ENCODE assay signal across 13 cellular contexts in the genomic region with DNA sequence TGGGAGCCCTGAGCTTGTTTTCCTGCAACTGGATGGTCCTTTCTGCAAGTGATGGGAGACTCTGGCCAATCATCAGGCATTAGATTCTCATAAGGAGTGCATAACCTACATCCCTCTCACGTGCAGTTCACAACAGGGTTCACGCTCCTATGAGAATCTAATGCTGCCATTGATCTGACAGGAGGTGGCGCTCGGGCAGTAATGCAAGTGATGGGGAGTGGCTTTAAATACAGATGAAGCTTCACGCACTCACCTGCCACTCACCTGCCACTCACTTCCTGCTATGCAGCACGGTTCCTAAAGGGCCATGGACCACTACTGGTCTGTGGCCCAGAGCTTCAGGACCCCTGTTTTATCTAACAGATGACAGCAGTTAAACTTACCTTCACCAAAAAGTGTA. TPM values are rescaled to one million over a fixed set of nuclear protein-coding genes. Genes with fewer than 3 reads are reported as not detected.
A peak's percentile ranks its signal among the peaks of the same experiment; 100 is the strongest.
DNase-seq lines count a peak whose midpoint lies in the region; ATAC-seq, FAIRE-seq and TF ChIP-seq lines count a peak whose summit lies in the region.
"Had no signal": no experiment of that assay in that cellular context is flagged by ENCODE, and none has a peak within 500 bp of the region (broad histone marks: within the 10 kb centered on the region; RNA-seq: fewer than 3 reads in every experiment).

No MANE protein-coding gene starts in this region.

- TF ChIP-seq CTCF in OCI-LY3 (IDR thresholded peaks at IDR 0.05; ENCODE audit: low read depth, low read length), result peak; percentile 54
- TF ChIP-seq CTCF in keratinocyte (optimal IDR thresholded peaks at IDR 0.05 in 1 of 3, IDR thresholded peaks at IDR 0.05 in 1 of 3, conservative IDR thresholded peaks at IDR 0.05 in 1 of 3; ENCODE audit: extremely low read depth in 1 of 3, insufficient read depth in 2 of 3, low read length in 3 of 3), result peak in 2 of 3 experiments; percentile 21 to 28
- TF ChIP-seq CTCF in progenitor cell of endocrine pancreas (IDR thresholded peaks at IDR 0.05; ENCODE audit: unreplicated experiment), result no peak

- peaks cover 24% of the 10 kb centered on the region for H3K36me3 Mint-ChIP-seq in activated T-cell treated with anti-CD3 and anti-CD28 coated beads, Interleukin-2, amount 50 U/mL, for 24 hours (ENCODE audit: low read depth)
- H3K36me3 Mint-ChIP-seq in progenitor cell of endocrine pancreas (ENCODE audit: insufficient read depth), result peaks cover 9% of the 10 kb centered on the region

- H3K4me3 ChIP-seq in OCI-LY3 (ENCODE audit: low read length) (no peak overlapping the region), keratinocyte (ENCODE audit: control insufficient read depth in 2 of 3, extremely low read depth in 1 of 3, insufficient read depth in 2 of 3, low read depth in 1 of 3, low read length in 3 of 3) (no peak overlapping the region)
- H3K4me3 ChIP-seq: gastroesophageal sphincter had no signal

- no peak for ATAC-seq in GM19351 (IDR thresholded peaks at IDR 0.05; ENCODE audit: unreplicated experiment)
- ATAC-seq: gastroesophageal sphincter, Panc1 had no signal

- H3K9ac ChIP-seq in OCI-LY3 (ENCODE audit: low read length) (no peak overlapping the region), keratinocyte (ENCODE audit: control insufficient read depth, extremely low read depth, insufficient read depth, low read length) (no peak overlapping the region)

- H3K9me1 ChIP-seq in keratinocyte (ENCODE audit: control insufficient read depth, extremely low read depth, insufficient read depth, low read length), result no peaks in the 10 kb centered on the region

- H3K27me3 Mint-ChIP-seq in activated T-cell treated with anti-CD3 and anti-CD28 coated beads, Interleukin-2, amount 50 U/mL, for 24 hours, result no peaks in the 10 kb centered on the region
- H3K27me3 Mint-ChIP-seq in progenitor cell of endocrine pancreas, result no peaks in the 10 kb centered on the region
- H3K27me3 Mint-ChIP-seq: activated B cell treated with CpG ODN at 0.5 μM for 24 hours had no signal

- H3K9me3 ChIP-seq in OCI-LY3 (ENCODE audit: insufficient read depth, low read length) (no peaks in the 10 kb centered on the region), keratinocyte (ENCODE audit: control insufficient read depth, low read depth, low read length) (no peaks in the 10 kb centered on the region)
- H3K9me3 ChIP-seq: gastroesophageal sphincter had no signal

- H3K4me3 Mint-ChIP-seq in activated T-cell treated with anti-CD3 and anti-CD28 coated beads, Interleukin-2, amount 50 U/mL, for 24 hours, result no peak overlapping the region
- no peak overlapping the region for H3K4me3 Mint-ChIP-seq in progenitor cell of endocrine pancreas (ENCODE audit: low read depth)
- H3K4me3 Mint-ChIP-seq: activated B cell treated with CpG ODN at 0.5 μM for 24 hours had no signal

- peak; percentile 80 for DNase-seq in DMS53 treated with DMSO at 0.1 percent for 48 hours (lab: John Stamatoyannopoulos, UW; ENCODE audit: unreplicated experiment)
- DNase-seq in activated T-cell treated with anti-CD3 and anti-CD28 coated beads, Interleukin-2, amount 50 U/mL, for 24 hours, result peak; percentile 36
- DNase-seq in keratinocyte (ENCODE audit: low read depth, low spot score), result no peak
- no peak for DNase-seq in kidney tubule cell (ENCODE audit: low spot score)
- DNase-seq in HK-2 (ENCODE audit: unreplicated experiment), result no peak
- no peak for DNase-seq in progenitor cell of endocrine pancreas (ENCODE audit: low spot score, unreplicated experiment)
- DNase-seq: activated B cell treated with CpG ODN at 0.5 μM for 24 hours, COR-L47, MV-4-11 had no signal

- no peaks in the 10 kb centered on the region for H3K9me3 Mint-ChIP-seq in activated T-cell treated with anti-CD3 and anti-CD28 coated beads, Interleukin-2, amount 50 U/mL, for 24 hours
- peaks cover 5% of the 10 kb centered on the region for H3K9me3 Mint-ChIP-seq in progenitor cell of endocrine pancreas (ENCODE audit: low read depth)
- H3K9me3 Mint-ChIP-seq: activated B cell treated with CpG ODN at 0.5 μM for 24 hours had no signal

- 0 out of 2 replicates have a peak overlapping the region, but pooled peaks have one; percentile 13 for H3K4me2 ChIP-seq in OCI-LY3 (ENCODE audit: low read length)
- H3K4me2 ChIP-seq in keratinocyte (ENCODE audit: control insufficient read depth, extremely low read depth, insufficient read depth, low read depth, low read length), result no peak overlapping the region

- H3K27ac ChIP-seq in OCI-LY3 (ENCODE audit: low read length) (no peak overlapping the region), keratinocyte (ENCODE audit: control insufficient read depth, insufficient read depth, low read length) (no peak overlapping the region)
- H3K27ac ChIP-seq: gastroesophageal sphincter had no signal

- dilution Hi-C loops in keratinocyte (cut with MboI; ENCODE audit: extremely low pct_ligation_motif_present, low sequenced_read_pairs), result no loop called here

- FAIRE-seq in keratinocyte (lab: Jason Lieb, UNC), result no peak

- H3K4me1 Mint-ChIP-seq in activated T-cell treated with anti-CD3 and anti-CD28 coated beads, Interleukin-2, amount 50 U/mL, for 24 hours (ENCODE audit: low read depth), result peaks cover 33% of the 10 kb centered on the region
- H3K4me1 Mint-ChIP-seq in progenitor cell of endocrine pancreas (ENCODE audit: low read depth), result no peaks in the 10 kb centered on the region

- no peak overlapping the region for H2AFZ ChIP-seq in OCI-LY3 (ENCODE audit: low read depth, low read length)
- H2AFZ ChIP-seq in keratinocyte (ENCODE audit: control insufficient read depth, low read length), result no peak overlapping the region

- H4K20me1 ChIP-seq in OCI-LY3 (ENCODE audit: insufficient read depth, low read length) (peaks cover 20% of the 10 kb centered on the region), keratinocyte (ENCODE audit: control insufficient read depth, extremely low read depth, insufficient read depth, low read length) (peaks cover 3% of the 10 kb centered on the region)

- H3K27ac Mint-ChIP-seq in activated T-cell treated with anti-CD3 and anti-CD28 coated beads, Interleukin-2, amount 50 U/mL, for 24 hours, result peak overlapping the region; percentile 68
- no peak overlapping the region for H3K27ac Mint-ChIP-seq in progenitor cell of endocrine pancreas
- H3K27ac Mint-ChIP-seq: activated B cell treated with CpG ODN at 0.5 μM for 24 hours had no signal

- H3K36me3 ChIP-seq in OCI-LY3 (replicated peaks; ENCODE audit: low read depth, low read length), result no peaks in the 10 kb centered on the region
- peaks cover 0 to under 1% of the 10 kb centered on the region in 2 experiments for H3K36me3 ChIP-seq in keratinocyte (ENCODE audit: control insufficient read depth in 2 of 2, extremely low read depth in 1 of 2, insufficient read depth in 2 of 2, low read length in 2 of 2)

- H3K79me2 ChIP-seq in OCI-LY3 (ENCODE audit: low read length) (peaks cover 7% of the 10 kb centered on the region; the same call in 1 of the 2 replicates), keratinocyte (ENCODE audit: control insufficient read depth, insufficient read depth, low read length) (peaks cover 58% of the 10 kb centered on the region)

- no peaks in the 10 kb centered on the region for H3K27me3 ChIP-seq in OCI-LY3 (ENCODE audit: low read depth, low read length)
- no peaks in the 10 kb centered on the region for H3K27me3 ChIP-seq in keratinocyte (ENCODE audit: control insufficient read depth, extremely low read depth, insufficient read depth, low read length)
- H3K27me3 ChIP-seq: gastroesophageal sphincter had no signal

- peaks cover 3% of the 10 kb centered on the region for H3K4me1 ChIP-seq in OCI-LY3 (ENCODE audit: low read length)
- peaks cover 6% of the 10 kb centered on the region for H3K4me1 ChIP-seq in keratinocyte (ENCODE audit: control insufficient read depth, extremely low read depth, insufficient read depth, low read length)
- H3K4me1 ChIP-seq: gastroesophageal sphincter had no signal

RNA-seq across cellular contexts. Expression of gene CSNK1G1, which starts 21.4 kb away (rescaled TPM):
- 20.4 to 28.9 TPM (median 23.8 TPM) in 3 replicates for polyA plus RNA-seq in keratinocyte
- 17.7 TPM for polyA plus RNA-seq in keratinocyte (2011; ENCODE audit: low read depth)
- polyA plus RNA-seq in keratinocyte (2011; cell fraction: cytosol; rRNA removed), result 12.2 and 25.9 TPM in 2 replicates
- 33.5 and 34.1 TPM in 2 replicates for polyA plus RNA-seq in keratinocyte (2011; cell fraction: nucleus; rRNA removed)
- 11.9 and 13.5 TPM in 2 replicates for polyA plus RNA-seq in keratinocyte (2012; ENCODE audit: low replicate concordance)
- polyA minus RNA-seq in keratinocyte, result 21.3 to 111 TPM (median 54.6 TPM) in 3 replicates
- 38.6 TPM for polyA minus RNA-seq in keratinocyte (2011; cell fraction: cytosol; rRNA and poly(A)+ RNA removed)
- 64.7 and 102 TPM in 2 replicates for polyA minus RNA-seq in keratinocyte (2011; cell fraction: nucleus; rRNA and poly(A)+ RNA removed)
- total RNA-seq in progenitor cell of endocrine pancreas, result 24.5 and 27.7 TPM in 2 replicates

RNA-seq across cellular contexts. Expression of gene PCLAF, which starts 46.7 kb away (rescaled TPM):
- polyA plus RNA-seq in keratinocyte, result 11.0 to 55.0 TPM (median 37.7 TPM) in 3 replicates
- 1.8 TPM for polyA plus RNA-seq in keratinocyte (2011; ENCODE audit: low read depth)
- 10.7 and 13.9 TPM in 2 replicates for polyA plus RNA-seq in keratinocyte (2011; cell fraction: cytosol; rRNA removed)
- 3.5 and 6.9 TPM in 2 replicates for polyA plus RNA-seq in keratinocyte (2011; cell fraction: nucleus; rRNA removed)
- 2.7 and 24.7 TPM in 2 replicates for polyA plus RNA-seq in keratinocyte (2012; ENCODE audit: low replicate concordance)
- polyA minus RNA-seq in keratinocyte, result 4.1 to 12.2 TPM (median 5.7 TPM) in 3 replicates
- 3.5 TPM for polyA minus RNA-seq in keratinocyte (2011; cell fraction: cytosol; rRNA and poly(A)+ RNA removed)
- polyA minus RNA-seq in keratinocyte (2011; cell fraction: nucleus; rRNA and poly(A)+ RNA removed), result 0.62 and 1.4 TPM in 2 replicates
- 25.0 and 33.7 TPM in 2 replicates for total RNA-seq in progenitor cell of endocrine pancreas

RNA-seq across cellular contexts. Expression of gene TRIP4, which starts 53.1 kb away (rescaled TPM):
- 27.9 to 31.5 TPM (median 31.1 TPM) in 3 replicates for polyA plus RNA-seq in keratinocyte
- polyA plus RNA-seq in keratinocyte (2011; ENCODE audit: low read depth), result 34.8 TPM
- 20.5 and 34.8 TPM in 2 replicates for polyA plus RNA-seq in keratinocyte (2011; cell fraction: cytosol; rRNA removed)
- polyA plus RNA-seq in keratinocyte (2011; cell fraction: nucleus; rRNA removed), result 34.2 and 37.3 TPM in 2 replicates
- polyA plus RNA-seq in keratinocyte (2012; ENCODE audit: low replicate concordance), result 25.5 and 27.0 TPM in 2 replicates
- 7.2 to 24.5 TPM (median 19.9 TPM) in 3 replicates for polyA minus RNA-seq in keratinocyte
- 18.0 TPM for polyA minus RNA-seq in keratinocyte (2011; cell fraction: cytosol; rRNA and poly(A)+ RNA removed)
- polyA minus RNA-seq in keratinocyte (2011; cell fraction: nucleus; rRNA and poly(A)+ RNA removed), result 18.9 and 34.7 TPM in 2 replicates
- 27.5 and 27.9 TPM in 2 replicates for total RNA-seq in progenitor cell of endocrine pancreas

Comparison
In these comparisons a context has a peak if more than half of its experiments do, and no peak if none do; other contexts are left out.
1. DNase-seq: peak in DMS53 treated with DMSO at 0.1 percent for 48 hours (single experiment) and activated T-cell treated with anti-CD3 and anti-CD28 coated beads, Interleukin-2, amount 50 U/mL, for 24 hours (single experiment); none in keratinocyte (single experiment), kidney tubule cell (single experiment), HK-2 (single experiment) and progenitor cell of endocrine pancreas (single experiment).